ENCODE assay signal across 15 cellular contexts in the genomic region with DNA sequence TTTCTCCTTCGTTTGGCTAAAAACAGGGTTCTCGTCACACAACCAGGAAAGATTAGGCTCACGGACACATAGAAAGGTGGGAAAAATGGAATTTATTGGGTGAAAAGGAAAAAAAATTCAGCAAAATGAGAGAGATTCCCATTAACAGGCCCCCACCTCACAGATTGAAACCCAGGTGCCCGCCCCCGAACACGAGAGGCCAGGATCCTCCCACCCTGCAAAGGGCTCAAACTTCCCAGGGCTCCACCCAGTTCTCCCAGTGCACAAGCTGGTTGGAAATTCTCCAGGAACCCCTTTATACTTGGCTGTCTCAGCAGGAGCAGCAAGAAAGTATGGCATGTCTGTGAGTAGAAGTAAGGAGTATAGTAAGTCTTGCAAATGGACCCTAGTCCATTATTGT.
DNase-seq lines count a peak whose midpoint lies in the region; TF ChIP-seq lines count a peak whose summit lies in the region.
"Had no signal": no experiment of that assay in that cellular context is flagged by ENCODE, and none has a peak within 500 bp of the region (broad histone marks: within the 10 kb centered on the region; RNA-seq: fewer than 3 reads in every experiment).

No MANE protein-coding gene starts in this region.

- no peak for TF ChIP-seq POLR2A in esophagus squamous epithelium (IDR thresholded peaks at IDR 0.05)

- no peak overlapping the region for H2BK120ac ChIP-seq in mesenchymal stem cell (ENCODE audit: low read depth, low read length)

- no peak for TF ChIP-seq CTCF in osteoblast (IDR thresholded peaks at IDR 0.05; ENCODE audit: extremely low read depth, low read depth, low read length)
- TF ChIP-seq CTCF in esophagus squamous epithelium (IDR thresholded peaks at IDR 0.05) = no peak

- 87% methylated on average over 5 of the region's 6 CpGs for WGBS in mesenchymal stem cell
- 81 to 89% methylated on average over 6 of the region's 6 CpGs for WGBS in esophagus squamous epithelium, 2 donors

- no peaks in the 10 kb centered on the region for H3K27me3 ChIP-seq in mesenchymal stem cell (ENCODE audit: control insufficient read depth in 1 of 2, insufficient read depth in 1 of 2, low read length in 2 of 2)
- no peaks in the 10 kb centered on the region for H3K27me3 ChIP-seq in osteoblast (ENCODE audit: insufficient read depth, low read length)
- H3K27me3 ChIP-seq in esophagus squamous epithelium = no peaks in the 10 kb centered on the region
- H3K27me3 ChIP-seq: BLaER1 treated with 17β-estradiol and CSF1 and Interleukin-3, amounts not matched to agents 10 nM and 100 nM had no signal

- H2AK5ac ChIP-seq in mesenchymal stem cell (ENCODE audit: low read length, severe bottlenecking) = no peak overlapping the region

- no peaks in the 10 kb centered on the region for H3K36me3 ChIP-seq in mesenchymal stem cell (ENCODE audit: control insufficient read depth in 1 of 2, insufficient read depth in 2 of 2, low read depth in 1 of 2, low read length in 2 of 2)
- no peaks in the 10 kb centered on the region for H3K36me3 ChIP-seq in osteoblast (ENCODE audit: insufficient read depth, low read length)
- H3K36me3 ChIP-seq in esophagus squamous epithelium = no peaks in the 10 kb centered on the region
- H3K36me3 ChIP-seq: BLaER1 treated with 17β-estradiol and CSF1 and Interleukin-3, amounts not matched to agents 10 nM and 100 nM had no signal

- no peaks in the 10 kb centered on the region for H3K79me1 ChIP-seq in mesenchymal stem cell (replicated peaks; ENCODE audit: low read length, poor library complexity, severe bottlenecking)

- H3K14ac ChIP-seq in mesenchymal stem cell (ENCODE audit: low read length in 2 of 2) = no peak overlapping the region

- H3K9ac ChIP-seq in mesenchymal stem cell (ENCODE audit: low read length) = peak overlapping the region; percentile 63
- H3K9ac ChIP-seq: BLaER1 treated with 17β-estradiol and CSF1 and Interleukin-3, amounts not matched to agents 10 nM and 100 nM had no signal

- no peak overlapping the region for H3K4ac ChIP-seq in mesenchymal stem cell (ENCODE audit: low read depth in 1 of 2, low read length in 2 of 2)

- H3K4me1 ChIP-seq in mesenchymal stem cell (ENCODE audit: control insufficient read depth, insufficient read depth, low read depth, low read length) (no peaks in the 10 kb centered on the region), osteoblast (ENCODE audit: insufficient read depth, low read length) (peaks cover 5% of the 10 kb centered on the region), esophagus squamous epithelium (peaks cover 0 to 13% (median 0%) of the 10 kb centered on the region in 3 donors)
- H3K4me1 ChIP-seq: BLaER1 treated with 17β-estradiol and CSF1 and Interleukin-3, amounts not matched to agents 10 nM and 100 nM; Caco-2 had no signal

- no peak overlapping the region for H4K8ac ChIP-seq in mesenchymal stem cell (ENCODE audit: low read length)

- no peak overlapping the region for H2AFZ ChIP-seq in mesenchymal stem cell (ENCODE audit: low read depth, low read length)
- peak overlapping the region; percentile 86 for H2AFZ ChIP-seq in osteoblast (ENCODE audit: low read length)

- no peaks in the 10 kb centered on the region for H4K20me1 ChIP-seq in osteoblast (ENCODE audit: insufficient read depth, low read length)
- H4K20me1 ChIP-seq: BLaER1 treated with 17β-estradiol and CSF1 and Interleukin-3, amounts not matched to agents 10 nM and 100 nM had no signal

- H2BK15ac ChIP-seq in mesenchymal stem cell (ENCODE audit: low read depth, poor library complexity, severe bottlenecking) = no peak overlapping the region

- H3K79me2 ChIP-seq in osteoblast (ENCODE audit: insufficient read depth, low read length) = no peaks in the 10 kb centered on the region

- intact Hi-C loops in esophagus squamous epithelium (cut with DNase I) = no loop called here

- H3K9me3 ChIP-seq in mesenchymal stem cell (ENCODE audit: control insufficient read depth, low read length) (no peaks in the 10 kb centered on the region), osteoblast (ENCODE audit: low read depth, low read length) (no peaks in the 10 kb centered on the region), esophagus squamous epithelium (peaks cover 0 to 6% (median 0%) of the 10 kb centered on the region in 3 donors)
- H3K9me3 ChIP-seq: BLaER1 treated with 17β-estradiol and CSF1 and Interleukin-3, amounts not matched to agents 10 nM and 100 nM; Caco-2 had no signal

- no peak overlapping the region for H3K27ac ChIP-seq in mesenchymal stem cell (ENCODE audit: low read length, poor library complexity, severe bottlenecking)
- H3K27ac ChIP-seq in osteoblast (ENCODE audit: low read depth, low read length) = peak overlapping the region; percentile 51
- no peak overlapping the region for H3K27ac ChIP-seq in esophagus squamous epithelium
- H3K27ac ChIP-seq: BLaER1 treated with 17β-estradiol and CSF1 and Interleukin-3, amounts not matched to agents 10 nM and 100 nM; C4-2B had no signal

- H3K23ac ChIP-seq in mesenchymal stem cell (ENCODE audit: low read length in 2 of 2) = no peak overlapping the region

- no peak overlapping the region for H4K91ac ChIP-seq in mesenchymal stem cell (ENCODE audit: low read length)

- no peak overlapping the region for H3K4me3 ChIP-seq in mesenchymal stem cell (ENCODE audit: insufficient read depth in 1 of 2, low read depth in 1 of 2, low read length in 2 of 2)
- no peak overlapping the region for H3K4me3 ChIP-seq in osteoblast (ENCODE audit: insufficient read depth, low read length)
- H3K4me3 ChIP-seq in esophagus squamous epithelium = no peak overlapping the region
- H3K4me3 ChIP-seq: BLaER1 treated with 17β-estradiol and CSF1 and Interleukin-3, amounts not matched to agents 10 nM and 100 nM had no signal

- DNase-seq in mesenchymal stem cell (no peak), osteoblast (ENCODE audit: insufficient read length, low spot score, missing footprints) (no peak), superior temporal gyrus (ENCODE audit: extremely low spot score) (no peak), esophagus squamous epithelium (lab: John Stamatoyannopoulos, UW) (no peak), NCI-H82 treated with DMSO at 0.1 percent for 48 hours (lab: John Stamatoyannopoulos, UW; ENCODE audit: unreplicated experiment) (no peak)
- DNase-seq: 8988T; AML-193; Caco-2; Calu3; CD4-positive, alpha-beta T cell; CD8-positive, alpha-beta T cell; DMS79 treated with DMSO at 0.1 percent for 48 hours; GF-D8 had no signal

- no peak overlapping the region for H3K4me2 ChIP-seq in mesenchymal stem cell (ENCODE audit: low read length, poor library complexity, severe bottlenecking)
- H3K4me2 ChIP-seq in osteoblast (ENCODE audit: insufficient read depth, low read length) = no peak overlapping the region
- H3K4me2 ChIP-seq: BLaER1 treated with 17β-estradiol and CSF1 and Interleukin-3, amounts not matched to agents 10 nM and 100 nM had no signal

- H3K18ac ChIP-seq in mesenchymal stem cell (ENCODE audit: low read depth in 1 of 2, low read length in 2 of 2) = no peak overlapping the region

- H2BK5ac ChIP-seq in mesenchymal stem cell (ENCODE audit: low read depth, low read length, poor library complexity, severe bottlenecking) = no peak overlapping the region

- H2BK12ac ChIP-seq in mesenchymal stem cell (ENCODE audit: low read length in 2 of 2) = no peak overlapping the region
